Comparison of ENCODE assay signal across 11 cellular contexts in genomic region chr6:41288025-41288777, GRCh38. TPM values are rescaled to one million over a fixed set of nuclear protein-coding genes. Genes with fewer than 3 reads are reported as not detected.
DNase-seq lines count a peak whose midpoint lies in the region; ATAC-seq, FAIRE-seq and TF ChIP-seq lines count a peak whose summit lies in the region.
"Had no signal": no experiment of that assay in that cellular context is flagged by ENCODE, and none has a peak within 500 bp of the region (broad histone marks: within the 10 kb centered on the region; RNA-seq: fewer than 3 reads in every experiment).

No MANE protein-coding gene starts in this region.

- ATAC-seq in activated CD8-positive, alpha-beta T cell treated with anti-CD3 and anti-CD28 coated beads for 36 hours, result peak; percentile 71
- ATAC-seq in activated CD8-positive, alpha-beta T cell treated with anti-CD3 and anti-CD28 coated beads, Interleukin-2, amount 10 ng/mL, durations not matched to agents 7 days and 5 days, result no peak
- ATAC-seq in gastroesophageal sphincter, result no peak
- ATAC-seq in HG03097 (IDR thresholded peaks at IDR 0.05; ENCODE audit: low FRiP score, unreplicated experiment), result no peak
- ATAC-seq in gastrocnemius medialis, result no peak

- POLR2A ChIA-PET in activated CD8-positive, alpha-beta T cell treated with anti-CD3 and anti-CD28 coated beads for 36 hours (lab: Charles Lee), result no interaction called here
- POLR2A ChIA-PET in activated CD8-positive, alpha-beta T cell treated with anti-CD3 and anti-CD28 coated beads, Interleukin-2, amount 10 ng/mL, durations not matched to agents 7 days and 5 days (lab: Charles Lee), result no interaction called here

- H3K4me3 Mint-ChIP-seq in activated CD8-positive, alpha-beta T cell treated with anti-CD3 and anti-CD28 coated beads for 36 hours, result no peak overlapping the region
- H3K4me3 Mint-ChIP-seq in activated CD8-positive, alpha-beta T cell treated with anti-CD3 and anti-CD28 coated beads, Interleukin-2, amount 10 ng/mL, durations not matched to agents 7 days and 5 days, result no peak overlapping the region
- H3K4me3 Mint-ChIP-seq in type B pancreatic cell, result no peak overlapping the region

- CTCF ChIA-PET in activated CD8-positive, alpha-beta T cell treated with anti-CD3 and anti-CD28 coated beads for 36 hours (lab: Charles Lee), result interaction anchor here (1.1 to 4.9 kb wide), 7 partner anchors 10 to 138 kb away, joined by 3 to 23 read pairs (median 5); no protein-coding TSS in a partner anchor
- CTCF ChIA-PET in activated CD8-positive, alpha-beta T cell treated with anti-CD3 and anti-CD28 coated beads, Interleukin-2, amount 10 ng/mL, durations not matched to agents 7 days and 5 days (lab: Charles Lee), result interaction anchor here (1.0 to 1.1 kb wide), 2 partner anchors 18 to 250 kb away, joined by 3 to 4 read pairs; no protein-coding TSS in a partner anchor

- TF ChIP-seq EP300 in gastroesophageal sphincter (IDR thresholded peaks at IDR 0.05), result no peak

- no peak for TF ChIP-seq POLR2A in gastroesophageal sphincter (IDR thresholded peaks at IDR 0.05)
- TF ChIP-seq POLR2A in gastrocnemius medialis (IDR thresholded peaks at IDR 0.05), result no peak

- H3K9me3 Mint-ChIP-seq in activated CD8-positive, alpha-beta T cell treated with anti-CD3 and anti-CD28 coated beads for 36 hours, result no peaks in the 10 kb centered on the region
- H3K9me3 Mint-ChIP-seq in activated CD8-positive, alpha-beta T cell treated with anti-CD3 and anti-CD28 coated beads, Interleukin-2, amount 10 ng/mL, durations not matched to agents 7 days and 5 days (ENCODE audit: insufficient read depth), result no peaks in the 10 kb centered on the region
- H3K9me3 Mint-ChIP-seq in type B pancreatic cell, result peaks cover 5% of the 10 kb centered on the region

- no peaks in the 10 kb centered on the region for H3K4me1 ChIP-seq in gastroesophageal sphincter
- no peaks in the 10 kb centered on the region for H3K4me1 ChIP-seq in gastrocnemius medialis

- H3K9me3 ChIP-seq in gastroesophageal sphincter, result no peaks in the 10 kb centered on the region
- H3K9me3 ChIP-seq in gastrocnemius medialis, result no peaks in the 10 kb centered on the region

- H3K4me1 Mint-ChIP-seq in activated CD8-positive, alpha-beta T cell treated with anti-CD3 and anti-CD28 coated beads for 36 hours (ENCODE audit: low read depth), result peaks cover 8% of the 10 kb centered on the region
- H3K4me1 Mint-ChIP-seq in activated CD8-positive, alpha-beta T cell treated with anti-CD3 and anti-CD28 coated beads, Interleukin-2, amount 10 ng/mL, durations not matched to agents 7 days and 5 days (ENCODE audit: low read depth), result no peaks in the 10 kb centered on the region
- H3K4me1 Mint-ChIP-seq in type B pancreatic cell (ENCODE audit: unreplicated experiment), result peaks cover 33% of the 10 kb centered on the region

- H3K36me3 ChIP-seq in bronchial epithelial cell (ENCODE audit: control insufficient read depth, insufficient read depth, low read length) (no peaks in the 10 kb centered on the region), gastroesophageal sphincter (no peaks in the 10 kb centered on the region), gastrocnemius medialis (no peaks in the 10 kb centered on the region)

- in situ Hi-C loops in gastrocnemius medialis (cut with MboI; ENCODE audit: low sequenced_read_pairs in 4 of 4), result no loop called here

- 43 to 45% methylated on average over 6 of the region's 6 CpGs for WGBS in gastroesophageal sphincter (ENCODE audit: low coverage in 1 of 2), 2 donors

- no peak for DNase-seq in activated CD8-positive, alpha-beta T cell treated with anti-CD3 and anti-CD28 coated beads for 36 hours
- no peak for DNase-seq in activated CD8-positive, alpha-beta T cell treated with anti-CD3 and anti-CD28 coated beads, Interleukin-2, amount 10 ng/mL, durations not matched to agents 7 days and 5 days
- DNase-seq in NCI-H1436 treated with DMSO at 0.1 percent for 48 hours (lab: John Stamatoyannopoulos, UW) (peak; percentile 97), bronchial epithelial cell (ENCODE audit: low read depth) (peak; percentile 91), type B pancreatic cell (ENCODE audit: extremely low spot score, unreplicated experiment) (no peak), gastrocnemius medialis (no peak)
- DNase-seq: cortex of kidney had no signal

- no peaks in the 10 kb centered on the region for H3K36me3 Mint-ChIP-seq in activated CD8-positive, alpha-beta T cell treated with anti-CD3 and anti-CD28 coated beads for 36 hours (ENCODE audit: low read depth)
- H3K36me3 Mint-ChIP-seq in activated CD8-positive, alpha-beta T cell treated with anti-CD3 and anti-CD28 coated beads, Interleukin-2, amount 10 ng/mL, durations not matched to agents 7 days and 5 days (ENCODE audit: low read depth), result no peaks in the 10 kb centered on the region
- no peaks in the 10 kb centered on the region for H3K36me3 Mint-ChIP-seq in type B pancreatic cell

- intact Hi-C loops in activated CD8-positive, alpha-beta T cell treated with anti-CD3 and anti-CD28 coated beads for 36 hours (cut with micrococcal nuclease), result no loop called here
- intact Hi-C loops in gastrocnemius medialis (cut with DNase I; ENCODE audit: low total_unique reads), result no loop called here

- no peak for FAIRE-seq in bronchial epithelial cell (lab: Jason Lieb, UNC)
- FAIRE-seq: A204.1 had no signal

- no peaks in the 10 kb centered on the region for H3K27me3 ChIP-seq in bronchial epithelial cell (ENCODE audit: control insufficient read depth, insufficient read depth, low read length)
- H3K27me3 ChIP-seq in gastroesophageal sphincter, result peaks cover 12% of the 10 kb centered on the region
- no peaks in the 10 kb centered on the region for H3K27me3 ChIP-seq in gastrocnemius medialis

- no peak overlapping the region for H3K27ac ChIP-seq in gastroesophageal sphincter
- H3K27ac ChIP-seq in gastrocnemius medialis, result no peak overlapping the region
- H3K27ac ChIP-seq: KMS-11 had no signal

- no peak for TF ChIP-seq CTCF in activated CD8-positive, alpha-beta T cell treated with anti-CD3 and anti-CD28 coated beads for 36 hours (IDR thresholded peaks at IDR 0.05)
- no peak for TF ChIP-seq CTCF in bronchial epithelial cell (IDR thresholded peaks at IDR 0.05; ENCODE audit: insufficient read depth, low read length, severe bottlenecking)
- no peak for TF ChIP-seq CTCF in type B pancreatic cell (conservative IDR thresholded peaks at IDR 0.05)
- no peak for TF ChIP-seq CTCF in gastroesophageal sphincter (IDR thresholded peaks at IDR 0.05)
- TF ChIP-seq CTCF in gastrocnemius medialis (IDR thresholded peaks at IDR 0.05 in 4 of 5, conservative IDR thresholded peaks at IDR 0.05 in 1 of 5), result no peak

- no peaks in the 10 kb centered on the region for H3K27me3 Mint-ChIP-seq in activated CD8-positive, alpha-beta T cell treated with anti-CD3 and anti-CD28 coated beads for 36 hours
- peaks cover 26% of the 10 kb centered on the region for H3K27me3 Mint-ChIP-seq in activated CD8-positive, alpha-beta T cell treated with anti-CD3 and anti-CD28 coated beads, Interleukin-2, amount 10 ng/mL, durations not matched to agents 7 days and 5 days (ENCODE audit: low read depth)
- H3K27me3 Mint-ChIP-seq in type B pancreatic cell, result peaks cover 13% of the 10 kb centered on the region

- peak overlapping the region; percentile 36 for H3K27ac Mint-ChIP-seq in activated CD8-positive, alpha-beta T cell treated with anti-CD3 and anti-CD28 coated beads for 36 hours
- no peak overlapping the region for H3K27ac Mint-ChIP-seq in activated CD8-positive, alpha-beta T cell treated with anti-CD3 and anti-CD28 coated beads, Interleukin-2, amount 10 ng/mL, durations not matched to agents 7 days and 5 days
- peak overlapping the region; percentile 70 for H3K27ac Mint-ChIP-seq in type B pancreatic cell

- H3K4me3 ChIP-seq in bronchial epithelial cell (ENCODE audit: low read depth, low read length), result no peak overlapping the region
- no peak overlapping the region for H3K4me3 ChIP-seq in gastroesophageal sphincter
- no peak overlapping the region for H3K4me3 ChIP-seq in gastrocnemius medialis

RNA-seq across cellular contexts. Expression of gene TREM1, which starts 1.7 kb away (rescaled TPM):
- not detected for total RNA-seq in activated CD8-positive, alpha-beta T cell treated with anti-CD3 and anti-CD28 coated beads for 36 hours
- total RNA-seq in activated CD8-positive, alpha-beta T cell treated with anti-CD3 and anti-CD28 coated beads, Interleukin-2, amount 10 ng/mL, durations not matched to agents 7 days and 5 days, result not detected
- total RNA-seq in bronchial epithelial cell (1.8 and 21.1 TPM in 2 replicates), type B pancreatic cell (ENCODE audit: low replicate concordance) (not detected in 2 replicates), gastroesophageal sphincter (1 to 10 TPM in 1 of 4 donors, under 1 TPM in 1, not detected in 2; 0.25 to 5.5 TPM), gastrocnemius medialis (1 to 10 TPM in 1 of 4 donors, under 1 TPM in 1, not detected in 2; 0.95 to 2.6 TPM)

RNA-seq across cellular contexts. Expression of gene NCR2, which starts 47.2 kb away (rescaled TPM):
- total RNA-seq in activated CD8-positive, alpha-beta T cell treated with anti-CD3 and anti-CD28 coated beads for 36 hours, result under 1 TPM; 0.56 to 0.68 TPM
- 1 to 10 TPM in 1 of 2 experiments, under 1 TPM in 1; 0.45 to 1.3 TPM for total RNA-seq in activated CD8-positive, alpha-beta T cell treated with anti-CD3 and anti-CD28 coated beads, Interleukin-2, amount 10 ng/mL, durations not matched to agents 7 days and 5 days
- not detected in 2 replicates for total RNA-seq in bronchial epithelial cell
- not detected in 2 replicates for total RNA-seq in type B pancreatic cell (ENCODE audit: low replicate concordance)
- not detected for total RNA-seq in gastroesophageal sphincter
- total RNA-seq in gastrocnemius medialis, result not detected

Comparison
In these comparisons a context has a peak if more than half of its experiments do, and no peak if none do; other contexts are left out.
1. DNase-seq: peak in NCI-H1436 treated with DMSO at 0.1 percent for 48 hours (single experiment) and bronchial epithelial cell (single experiment); none in activated CD8-positive, alpha-beta T cell treated with anti-CD3 and anti-CD28 coated beads for 36 hours (single experiment), activated CD8-positive, alpha-beta T cell treated with anti-CD3 and anti-CD28 coated beads, Interleukin-2, amount 10 ng/mL, durations not matched to agents 7 days and 5 days (single experiment), type B pancreatic cell (single experiment) and gastrocnemius medialis (0 of 2).